ENCODE assay signal across 1 cellular context in genomic region chr7:4641667-4642467, GRCh38.
TF ChIP-seq lines count a peak whose summit lies in the region.

No MANE protein-coding gene starts in this region.

TF ChIP-seq in HepG2, 621 proteins besides CTCF, POLR2A, EP300 and RAD21 (continued from another document and continues in another):
- TF ChIP-seq ATF5 (CRISPR knock-in tag; IDR thresholded peaks at IDR 0.05; ENCODE audit: low read depth) (no peak), ATF3 (CRISPR knock-in tag; IDR thresholded peaks at IDR 0.05) (no peak), ZNF562 (CRISPR knock-in tag; IDR thresholded peaks at IDR 0.05; ENCODE audit: borderline replicate concordance) (peak; percentile 96), ZBTB20 (CRISPR knock-in tag; IDR thresholded peaks at IDR 0.05; ENCODE audit: borderline replicate concordance, low read depth) (0 out of 2 replicates have a peak, but pooled peaks have one; percentile 16), ZNF558 (CRISPR knock-in tag; IDR thresholded peaks at IDR 0.05; ENCODE audit: borderline replicate concordance) (peak; percentile 100; the same call in 1 of the 2 replicates), ZNF713 (CRISPR knock-in tag; IDR thresholded peaks at IDR 0.05) (0 out of 2 replicates have a peak, but pooled peaks have one; percentile 31), ZNF143 (CRISPR knock-in tag; IDR thresholded peaks at IDR 0.05) (peak; percentile 63), SMAD1 (CRISPR knock-in tag; IDR thresholded peaks at IDR 0.05; ENCODE audit: borderline replicate concordance, low read depth) (0 out of 2 replicates have a peak, but pooled peaks have one; percentile 82), KLF9 (CRISPR knock-in tag; IDR thresholded peaks at IDR 0.05; ENCODE audit: low read depth) (peak; percentile 55; the same call in 1 of the 2 replicates), NKX3-1 (CRISPR knock-in tag; IDR thresholded peaks at IDR 0.05) (0 out of 2 replicates have a peak, but pooled peaks have one; percentile 46), ZNF800 (CRISPR knock-in tag; IDR thresholded peaks at IDR 0.05) (peak; percentile 44; the same call in 1 of the 2 replicates), MAX (IDR thresholded peaks at IDR 0.05) (peak; percentile 100), ZNF614 (CRISPR knock-in tag; IDR thresholded peaks at IDR 0.05; ENCODE audit: borderline replicate concordance) (peak; percentile 12; the same call in 1 of the 2 replicates), TAF15 (IDR thresholded peaks at IDR 0.05; ENCODE audit: low read depth, low read length, poor library complexity, severe bottlenecking) (peak; percentile 45), ZNF576 (CRISPR knock-in tag; IDR thresholded peaks at IDR 0.05) (no peak), AGO2 (optimal IDR thresholded peaks at IDR 0.05; ENCODE audit: low read depth, low read length) (peak; percentile 17), DDIT3 (CRISPR knock-in tag; IDR thresholded peaks at IDR 0.05) (0 out of 2 replicates have a peak, but pooled peaks have one; percentile 57), CENPX (CRISPR knock-in tag; IDR thresholded peaks at IDR 0.05) (no peak), LRRFIP1 (CRISPR knock-in tag; conservative IDR thresholded peaks at IDR 0.05) (no peak), ZNF766 (CRISPR knock-in tag; IDR thresholded peaks at IDR 0.05; ENCODE audit: borderline replicate concordance) (peak; percentile 99), MXD3 (CRISPR knock-in tag; IDR thresholded peaks at IDR 0.05) (peak; percentile 95), JUND (CRISPR knock-in tag; IDR thresholded peaks at IDR 0.05) (no peak), ZBTB39 (CRISPR knock-in tag; IDR thresholded peaks at IDR 0.05) (no peak), ZNF615 (CRISPR knock-in tag; IDR thresholded peaks at IDR 0.05; ENCODE audit: borderline replicate concordance) (no peak), ARID3A (IDR thresholded peaks at IDR 0.05; ENCODE audit: low read depth, low read length) (no peak; the same call in 1 of the 2 replicates), ZNF570 (CRISPR knock-in tag; IDR thresholded peaks at IDR 0.05; ENCODE audit: borderline replicate concordance) (peak; percentile 93), EHMT2 (IDR thresholded peaks at IDR 0.05; ENCODE audit: borderline replicate concordance, low read depth, low read length) (no peak), ZNF761 (CRISPR knock-in tag; conservative IDR thresholded peaks at IDR 0.05) (peak; percentile 99), ZNF883 (CRISPR knock-in tag; IDR thresholded peaks at IDR 0.05; ENCODE audit: not compliant biosample characterization) (peak; percentile 98), ZNF414 (CRISPR knock-in tag; IDR thresholded peaks at IDR 0.05) (peak; percentile 78; the same call in 1 of the 2 replicates), MTF2 (CRISPR knock-in tag; IDR thresholded peaks at IDR 0.05; ENCODE audit: borderline replicate concordance) (peak; percentile 80; the same call in 1 of the 2 replicates), KIAA2018 (CRISPR knock-in tag; IDR thresholded peaks at IDR 0.05; ENCODE audit: borderline replicate concordance) (0 out of 2 replicates have a peak, but pooled peaks have one; percentile 70), ZNF598 (CRISPR knock-in tag; IDR thresholded peaks at IDR 0.05; ENCODE audit: borderline replicate concordance) (peak; percentile 55; the same call in 1 of the 2 replicates), BRD4 (CRISPR knock-in tag; IDR thresholded peaks at IDR 0.05) (peak; percentile 91; the same call in 1 of the 2 replicates)
